In the genomic region with DNA sequence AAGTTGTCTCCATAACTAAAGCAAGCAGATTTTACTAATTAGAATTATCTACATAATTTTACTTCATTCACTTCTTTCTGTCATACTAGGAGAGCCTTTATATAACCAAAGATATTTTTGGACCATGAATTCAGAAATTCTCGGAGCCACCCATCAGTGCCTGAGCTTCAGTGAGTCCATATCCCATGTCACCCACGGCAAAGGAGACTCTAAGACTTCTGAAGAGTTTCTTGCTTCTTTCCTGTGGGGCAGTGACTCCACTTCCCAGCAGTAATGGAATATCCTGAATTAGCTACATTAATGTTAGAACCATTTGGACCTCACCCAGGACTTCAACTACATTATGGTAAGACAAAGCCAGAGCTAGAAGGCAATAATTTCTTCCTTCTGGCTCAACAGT, we compare ENCODE assay signal across 1 cellular context.
TF ChIP-seq lines count a peak whose summit lies in the region.

No MANE protein-coding gene starts in this region.

TF ChIP-seq in IMR-90, 13 proteins besides CTCF, POLR2A, EP300 and RAD21:
- TF ChIP-seq NFE2L2 (IDR thresholded peaks at IDR 0.05; ENCODE audit: low read depth, low read length) (no peak), MAFK (IDR thresholded peaks at IDR 0.05; ENCODE audit: low read depth, low read length) (no peak), MXI1 (IDR thresholded peaks at IDR 0.05; ENCODE audit: borderline replicate concordance, low read depth, low read length) (no peak), BHLHE40 (IDR thresholded peaks at IDR 0.05; ENCODE audit: low read depth, low read length) (no peak), CEBPB (IDR thresholded peaks at IDR 0.05; ENCODE audit: low read depth, low read length) (no peak), RCOR1 (IDR thresholded peaks at IDR 0.05; ENCODE audit: insufficient replicate concordance, low read length) (no peak), RFX5 (IDR thresholded peaks at IDR 0.05; ENCODE audit: low read depth, low read length) (no peak)
